26 cellular contexts compared by ENCODE assay signal in genomic region chr2:18980778-18981104, GRCh38.
"Had no signal": no experiment of that assay in that cellular context is flagged by ENCODE, and none has a peak within 500 bp of the region (broad histone marks: within the 10 kb centered on the region; RNA-seq: fewer than 3 reads in every experiment).

No MANE protein-coding gene starts in this region.

- H3K36me3 ChIP-seq: colonic mucosa, gastrocnemius medialis, heart left ventricle had no signal

- H3K27me3 ChIP-seq: body of pancreas, colonic mucosa, foreskin keratinocyte, gastrocnemius medialis, heart left ventricle had no signal

- H3K9me3 ChIP-seq: body of pancreas, colonic mucosa, gastrocnemius medialis, heart left ventricle had no signal

- H3K27me3 Mint-ChIP-seq: activated CD4-positive, alpha-beta memory T cell treated with anti-CD3 and anti-CD28 coated beads for 36 hours; activated CD4-positive, alpha-beta T cell treated with anti-CD3 and anti-CD28 coated beads for 36 hours; activated CD4-positive, alpha-beta T cell treated with anti-CD3 and anti-CD28 coated beads, Interleukin-2, amount 10 ng/mL, durations not matched to agents 24 days and 14 days; activated naive CD4-positive, alpha-beta T cell treated with anti-CD3 and anti-CD28 coated beads, Interleukin-2, amount 10 ng/mL, durations not matched to agents 7 days and 5 days; activated naive CD8-positive, alpha-beta T cell treated with anti-CD3 and anti-CD28 coated beads, Interleukin-2, amount 10 ng/mL, durations not matched to agents 7 days and 5 days; activated T-cell treated with anti-CD3 and anti-CD28 coated beads, Interleukin-2, amount 50 U/mL, for 24 hours had no signal

- ATAC-seq: activated CD4-positive, alpha-beta T cell treated with anti-CD3 and anti-CD28 coated beads for 36 hours; activated naive CD4-positive, alpha-beta T cell treated with anti-CD3 and anti-CD28 coated beads, Interleukin-2, amount 50 U/mL, for 72 hours; activated T-cell treated with anti-CD3 and anti-CD28 coated beads, Interleukin-2, amount 50 U/mL, for 72 hours; body of pancreas; esophagus mucosa; foreskin keratinocyte; gastrocnemius medialis had no signal

- H3K27ac ChIP-seq: body of pancreas, colonic mucosa, foreskin keratinocyte, gastrocnemius medialis, heart left ventricle had no signal

- H3K4me1 ChIP-seq: body of pancreas, colonic mucosa, foreskin keratinocyte had no signal

- H3K4me3 Mint-ChIP-seq: activated CD4-positive, alpha-beta memory T cell treated with anti-CD3 and anti-CD28 coated beads for 36 hours; activated CD4-positive, alpha-beta T cell treated with anti-CD3 and anti-CD28 coated beads for 36 hours; activated CD4-positive, alpha-beta T cell treated with anti-CD3 and anti-CD28 coated beads, Interleukin-2, amount 10 ng/mL, durations not matched to agents 24 days and 14 days; activated naive CD4-positive, alpha-beta T cell treated with anti-CD3 and anti-CD28 coated beads, Interleukin-2, amount 10 ng/mL, durations not matched to agents 7 days and 5 days; activated naive CD8-positive, alpha-beta T cell treated with anti-CD3 and anti-CD28 coated beads, Interleukin-2, amount 10 ng/mL, durations not matched to agents 7 days and 5 days; activated T-cell treated with anti-CD3 and anti-CD28 coated beads, Interleukin-2, amount 50 U/mL, for 24 hours; activated T-cell treated with anti-CD3 and anti-CD28 coated beads, Interleukin-2, amount 50 U/mL, for 72 hours; endodermal cell had no signal

- H3K9me3 Mint-ChIP-seq: activated CD4-positive, alpha-beta memory T cell treated with anti-CD3 and anti-CD28 coated beads for 36 hours; activated CD4-positive, alpha-beta T cell treated with anti-CD3 and anti-CD28 coated beads, Interleukin-2, amount 10 ng/mL, durations not matched to agents 24 days and 14 days; endodermal cell had no signal

- H3K36me3 Mint-ChIP-seq: activated CD4-positive, alpha-beta memory T cell treated with anti-CD3 and anti-CD28 coated beads for 36 hours; activated naive CD4-positive, alpha-beta T cell treated with anti-CD3 and anti-CD28 coated beads, Interleukin-2, amount 10 ng/mL, durations not matched to agents 7 days and 5 days; activated naive CD8-positive, alpha-beta T cell treated with anti-CD3 and anti-CD28 coated beads, Interleukin-2, amount 10 ng/mL, durations not matched to agents 7 days and 5 days had no signal

- H3K27ac Mint-ChIP-seq: activated CD4-positive, alpha-beta memory T cell treated with anti-CD3 and anti-CD28 coated beads for 36 hours; activated CD4-positive, alpha-beta T cell treated with anti-CD3 and anti-CD28 coated beads for 36 hours; activated CD4-positive, alpha-beta T cell treated with anti-CD3 and anti-CD28 coated beads, Interleukin-2, amount 10 ng/mL, durations not matched to agents 24 days and 14 days; activated naive CD4-positive, alpha-beta T cell treated with anti-CD3 and anti-CD28 coated beads, Interleukin-2, amount 10 ng/mL, durations not matched to agents 7 days and 5 days; activated naive CD4-positive, alpha-beta T cell treated with anti-CD3 and anti-CD28 coated beads, Interleukin-2, amount 50 U/mL, for 72 hours; activated naive CD8-positive, alpha-beta T cell treated with anti-CD3 and anti-CD28 coated beads, Interleukin-2, amount 10 ng/mL, durations not matched to agents 7 days and 5 days; activated T-cell treated with anti-CD3 and anti-CD28 coated beads, Interleukin-2, amount 50 U/mL, for 24 hours; activated T-cell treated with anti-CD3 and anti-CD28 coated beads, Interleukin-2, amount 50 U/mL, for 72 hours; endodermal cell had no signal

- DNase-seq: activated CD4-positive, alpha-beta memory T cell treated with anti-CD3 and anti-CD28 coated beads for 36 hours; activated CD4-positive, alpha-beta T cell treated with anti-CD3 and anti-CD28 coated beads for 36 hours; activated CD4-positive, alpha-beta T cell treated with anti-CD3 and anti-CD28 coated beads, Interleukin-2, amount 10 ng/mL, durations not matched to agents 24 days and 14 days; activated CD4-positive, CD25-positive, alpha-beta regulatory T cell; activated CD4-positive, CD25-positive, alpha-beta regulatory T cell treated with anti-CD3 and anti-CD28 coated beads, Interleukin-2, amount 50 U/mL, for 72 hours; activated CD8-positive, alpha-beta memory T cell treated with anti-CD3 and anti-CD28 coated beads, Interleukin-2, amount 50 U/mL, for 48 hours; activated gamma-delta T cell; activated naive CD4-positive, alpha-beta T cell; activated naive CD4-positive, alpha-beta T cell treated with anti-CD3 and anti-CD28 coated beads, Interleukin-2, amount 10 ng/mL, durations not matched to agents 7 days and 5 days; activated naive CD8-positive, alpha-beta T cell treated with anti-CD3 and anti-CD28 coated beads, Interleukin-2, amount 10 ng/mL, durations not matched to agents 7 days and 5 days; activated T-cell treated with anti-CD3 and anti-CD28 coated beads for 4 hours; activated T-cell treated with anti-CD3 and anti-CD28 coated beads, Interleukin-2, amount 50 U/mL, for 24 hours; activated T-cell treated with anti-CD3 and anti-CD28 coated beads, Interleukin-2, amount 50 U/mL, for 72 hours; body of pancreas; central memory CD4-positive, alpha-beta T cell; cerebellar nuclear complex; colonic mucosa; effector CD8-positive, alpha-beta T cell; endodermal cell; foreskin keratinocyte; gastrocnemius medialis; glutamatergic neuron; heart left ventricle; T-helper 2 cell had no signal

- H3K4me3 ChIP-seq: body of pancreas, colonic mucosa, gastrocnemius medialis, heart left ventricle had no signal

- H3K4me1 Mint-ChIP-seq: activated CD4-positive, alpha-beta T cell treated with anti-CD3 and anti-CD28 coated beads for 36 hours; activated CD4-positive, alpha-beta T cell treated with anti-CD3 and anti-CD28 coated beads, Interleukin-2, amount 10 ng/mL, durations not matched to agents 24 days and 14 days; activated naive CD4-positive, alpha-beta T cell treated with anti-CD3 and anti-CD28 coated beads, Interleukin-2, amount 10 ng/mL, durations not matched to agents 7 days and 5 days; activated naive CD8-positive, alpha-beta T cell treated with anti-CD3 and anti-CD28 coated beads, Interleukin-2, amount 10 ng/mL, durations not matched to agents 7 days and 5 days; endodermal cell had no signal
